ENCODE assay signal across 17 cellular contexts in genomic region chr15:46222861-46223260, GRCh38.
"Had no signal": no experiment of that assay in that cellular context is flagged by ENCODE, and none has a peak within 500 bp of the region (broad histone marks: within the 10 kb centered on the region; RNA-seq: fewer than 3 reads in every experiment).

No MANE protein-coding gene starts in this region.

- H3K27me3 ChIP-seq: dorsolateral prefrontal cortex, right atrium auricular region, sigmoid colon, stomach had no signal

- H3K27ac ChIP-seq: parathyroid adenoma, right atrium auricular region, sigmoid colon, skin epidermis, stomach had no signal

- H3K9me3 ChIP-seq: right atrium auricular region, sigmoid colon, stomach had no signal

- H3K36me3 ChIP-seq: right atrium auricular region, sigmoid colon, stomach had no signal

- DNase-seq: cortex of kidney; effector CD8-positive, alpha-beta T cell; foreskin melanocyte; head of caudate nucleus; kidney glomerular epithelial cell; mesendoderm; naive thymus-derived CD4-positive, alpha-beta T cell; nephron progenitor cell; sigmoid colon; stimulated activated naive CD4-positive, alpha-beta T cell; stomach; substantia nigra; trophoblast cell had no signal

- ATAC-seq: naive thymus-derived CD4-positive, alpha-beta T cell had no signal

- H3K4me1 ChIP-seq: parathyroid adenoma, right atrium auricular region, sigmoid colon, stomach had no signal

- H3K4me3 ChIP-seq: dorsolateral prefrontal cortex, right atrium auricular region, sigmoid colon, skin epidermis, stomach had no signal
